ENCODE assay signal across 20 cellular contexts in genomic region chr2:155519731-155520130, GRCh38.
"Had no signal": no experiment of that assay in that cellular context is flagged by ENCODE, and none has a peak within 500 bp of the region (broad histone marks: within the 10 kb centered on the region; RNA-seq: fewer than 3 reads in every experiment).

No MANE protein-coding gene starts in this region.

- H3K4me3 ChIP-seq: coronary artery, dorsolateral prefrontal cortex, esophagus muscularis mucosa, gastrocnemius medialis, heart right ventricle, left lung, lower lobe of right lung, mucosa of descending colon had no signal

- ATAC-seq: gastrocnemius medialis, heart right ventricle, left cardiac atrium, left lung, left ventricle myocardium superior, lower lobe of right lung, mucosa of descending colon had no signal

- H3K36me3 ChIP-seq: esophagus muscularis mucosa, gastrocnemius medialis, heart right ventricle, left lung, lower lobe of right lung had no signal

- H3K9me3 Mint-ChIP-seq: mesothelial cell of epicardium, naive B cell had no signal

- DNase-seq: dermis blood vessel endothelial cell; dorsolateral prefrontal cortex; effector CD4-positive, alpha-beta T cell; effector memory CD4-positive, alpha-beta T cell; foreskin melanocyte; gastrocnemius medialis; glutamatergic neuron; head of caudate nucleus; heart right ventricle; hippocampal formation; left cardiac atrium; left lung; left ventricle myocardium superior; lower lobe of right lung; mesenchymal stem cell; mucosa of descending colon; naive B cell had no signal

- H3K36me3 Mint-ChIP-seq: mesothelial cell of epicardium, naive B cell had no signal

- H3K4me1 Mint-ChIP-seq: mesothelial cell of epicardium, naive B cell had no signal

- H3K27ac ChIP-seq: coronary artery, dorsolateral prefrontal cortex, esophagus muscularis mucosa, gastrocnemius medialis, heart right ventricle, left lung, lower lobe of right lung had no signal

- H3K4me1 ChIP-seq: esophagus muscularis mucosa, gastrocnemius medialis, heart right ventricle, left lung, lower lobe of right lung had no signal

- H3K27me3 Mint-ChIP-seq: naive B cell had no signal

- H3K4me3 Mint-ChIP-seq: mesothelial cell of epicardium, naive B cell had no signal

- H3K9me3 ChIP-seq: esophagus muscularis mucosa, gastrocnemius medialis, heart right ventricle, left lung, lower lobe of right lung, mucosa of descending colon had no signal

- H3K27ac Mint-ChIP-seq: mesothelial cell of epicardium, naive B cell had no signal

- H3K27me3 ChIP-seq: dorsolateral prefrontal cortex, esophagus muscularis mucosa, gastrocnemius medialis, heart right ventricle, left lung had no signal
